Comparison of ENCODE assay signal across 1 cellular context in genomic region chr11:62610403-62610802, GRCh38.
TF ChIP-seq lines count a peak whose summit lies in the region.

No MANE protein-coding gene starts in this region.

TF ChIP-seq in H1, 55 proteins besides CTCF, POLR2A, EP300 and RAD21:
- TF ChIP-seq CHD1 (IDR thresholded peaks at IDR 0.05; ENCODE audit: low read depth, low read length): no peak
- no peak for TF ChIP-seq NANOG (IDR thresholded peaks at IDR 0.05; ENCODE audit: insufficient read depth, low read depth, low read length, poor library complexity, severe bottlenecking)
- peak; percentile 56; the same call in 1 of the 2 replicates for TF ChIP-seq KDM1A (IDR thresholded peaks at IDR 0.05; ENCODE audit: borderline replicate concordance, low read length)
- no peak for TF ChIP-seq ATF2 (IDR thresholded peaks at IDR 0.05; ENCODE audit: low read length)
TF ChIP-seq in H1: peak in this region for 1.
